ENCODE assay signal across 9 cellular contexts in genomic region chr3:36908647-36909180, GRCh38. TPM values are rescaled to one million over a fixed set of nuclear protein-coding genes. Genes with fewer than 3 reads are reported as not detected.
A peak's percentile ranks its signal among the peaks of the same experiment; 100 is the strongest.
DNase-seq lines count a peak whose midpoint lies in the region; ATAC-seq and TF ChIP-seq lines count a peak whose summit lies in the region.
"Had no signal": no experiment of that assay in that cellular context is flagged by ENCODE, and none has a peak within 500 bp of the region (broad histone marks: within the 10 kb centered on the region; RNA-seq: fewer than 3 reads in every experiment).

No MANE protein-coding gene starts in this region.

- peak overlapping the region; percentile 73 for H3K9ac ChIP-seq in BLaER1

- no peak for TF ChIP-seq CTCF in LNCaP clone FGC (IDR thresholded peaks at IDR 0.05; ENCODE audit: control insufficient read depth, extremely low read depth, insufficient read depth)
- TF ChIP-seq CTCF in choroid plexus epithelial cell (conservative IDR thresholded peaks at IDR 0.05; ENCODE audit: low read depth, low read length) = no peak

- no peaks in the 10 kb centered on the region for H3K9me3 ChIP-seq in BLaER1

- peak overlapping the region; percentile 60 for H3K4me3 ChIP-seq in BLaER1
- H3K4me3 ChIP-seq in LNCaP clone FGC (ENCODE audit: low read depth, low read length) = peak overlapping the region; percentile 58
- H3K4me3 ChIP-seq in choroid plexus epithelial cell (ENCODE audit: low read depth, low read length) = peak overlapping the region; percentile 56

- H3K4me2 ChIP-seq in BLaER1 = peak overlapping the region; percentile 84

- no peaks in the 10 kb centered on the region for H3K27me3 Mint-ChIP-seq in natural killer cell treated with Interleukin-12 subunit alpha and Interleukin-12 subunit beta and Interleukin-15 and Interleukin-18, amount 100 ng/mL, for 72 hours

- H3K27ac Mint-ChIP-seq in natural killer cell treated with Interleukin-12 subunit alpha and Interleukin-12 subunit beta and Interleukin-15 and Interleukin-18, amount 100 ng/mL, for 72 hours = peak overlapping the region; percentile 83 to 91

- no peak for DNase-seq in LNCaP clone FGC (ENCODE audit: low read depth)
- DNase-seq in choroid plexus epithelial cell (ENCODE audit: low read depth) = no peak
- no peak for DNase-seq in natural killer cell treated with Interleukin-12 subunit alpha and Interleukin-12 subunit beta and Interleukin-15 and Interleukin-18, amount 100 ng/mL, for 72 hours (ENCODE audit: low spot score)
- no peak for DNase-seq in NCI-H345 treated with DMSO at 0.1 percent for 48 hours (lab: John Stamatoyannopoulos, UW; ENCODE audit: unreplicated experiment)
- DNase-seq in NCI-H69 (lab: John Stamatoyannopoulos, UW) = no peak
- no peak for DNase-seq in central memory CD4-positive, alpha-beta T cell
- DNase-seq in SHP77 (lab: John Stamatoyannopoulos, UW) = no peak
- DNase-seq: NCI-H748 treated with DMSO at 0.1 percent for 48 hours had no signal

- peak overlapping the region; percentile 88 for H3K4me3 Mint-ChIP-seq in natural killer cell treated with Interleukin-12 subunit alpha and Interleukin-12 subunit beta and Interleukin-15 and Interleukin-18, amount 100 ng/mL, for 72 hours

- H4K20me1 ChIP-seq in BLaER1 = no peaks in the 10 kb centered on the region

- no peaks in the 10 kb centered on the region for H3K9me3 Mint-ChIP-seq in natural killer cell treated with Interleukin-12 subunit alpha and Interleukin-12 subunit beta and Interleukin-15 and Interleukin-18, amount 100 ng/mL, for 72 hours

- no peaks in the 10 kb centered on the region for H3K36me3 ChIP-seq in BLaER1

- H3K36me3 Mint-ChIP-seq in natural killer cell treated with Interleukin-12 subunit alpha and Interleukin-12 subunit beta and Interleukin-15 and Interleukin-18, amount 100 ng/mL, for 72 hours = no peaks in the 10 kb centered on the region

- no peaks in the 10 kb centered on the region for H3K27me3 ChIP-seq in BLaER1

- peak overlapping the region; percentile 73 for H3K27ac ChIP-seq in BLaER1

- no peak for ATAC-seq in natural killer cell treated with Interleukin-12 subunit alpha and Interleukin-12 subunit beta and Interleukin-15 and Interleukin-18, amount 100 ng/mL, for 72 hours

- peaks cover 78% of the 10 kb centered on the region for H3K4me1 ChIP-seq in BLaER1

- H3K4me1 Mint-ChIP-seq in natural killer cell treated with Interleukin-12 subunit alpha and Interleukin-12 subunit beta and Interleukin-15 and Interleukin-18, amount 100 ng/mL, for 72 hours (ENCODE audit: low read depth in 2 of 2) = peaks cover 45 to 52% of the 10 kb centered on the region in 2 donors

RNA-seq across cellular contexts. Expression of gene TRANK1, which starts 36.1 kb away (rescaled TPM):
- total RNA-seq in natural killer cell treated with Interleukin-12 subunit alpha and Interleukin-12 subunit beta and Interleukin-15 and Interleukin-18, amount 100 ng/mL, for 72 hours = 10 to 100 TPM; 10.0 to 11.5 TPM
